ENCODE assay signal across 16 cellular contexts in genomic region chr4:15344041-15344440, GRCh38.
A peak's percentile ranks its signal among the peaks of the same experiment; 100 is the strongest.
DNase-seq lines count a peak whose midpoint lies in the region; ATAC-seq and TF ChIP-seq lines count a peak whose summit lies in the region.
"Had no signal": no experiment of that assay in that cellular context is flagged by ENCODE, and none has a peak within 500 bp of the region (broad histone marks: within the 10 kb centered on the region; RNA-seq: fewer than 3 reads in every experiment).

No MANE protein-coding gene starts in this region.

- TF ChIP-seq EP300 in suprapubic skin (IDR thresholded peaks at IDR 0.05): no peak

- in situ Hi-C loops in gastrocnemius medialis (cut with MboI; ENCODE audit: low sequenced_read_pairs in 4 of 4): no loop called here

- DNase-seq in AG09309 (ENCODE audit: low read depth): peak; percentile 21
- DNase-seq in HS-5 (ENCODE audit: low read depth): peak; percentile 30
- peak; percentile 46 to 61 for DNase-seq in cardiac fibroblast (ENCODE audit: low read depth in 2 of 2)
- DNase-seq in iris pigment epithelial cell (ENCODE audit: low read depth): peak; percentile 86
- DNase-seq in suprapubic skin (ENCODE audit: low spot score in 2 of 2): no peak
- no peak for DNase-seq in gastrocnemius medialis
- DNase-seq in stimulated activated CD4-positive, alpha-beta T cell treated with anti-CD3 and anti-CD28 coated beads, Interleukin-15, amount 100 ng/mL, for 24 hours: no peak
- DNase-seq: NCI-H1105; NCI-H2171 treated with DMSO at 0.1 percent for 48 hours; NK-92 treated with Interleukin-12 subunit alpha and Interleukin-12 subunit beta, amount 100 ng/mL, for 24 hours; stimulated activated CD8-positive, alpha-beta memory T cell treated with anti-CD3 and anti-CD28 coated beads, Interleukin-4, amount 100 ng/mL, for 48 hours; T-helper 9 cell had no signal

- intact Hi-C loops in gastrocnemius medialis (cut with DNase I; ENCODE audit: low total_unique reads): no loop called here

- H3K27ac ChIP-seq in suprapubic skin (no peak overlapping the region), gastrocnemius medialis (no peak overlapping the region)
- H3K27ac ChIP-seq: right atrium auricular region, tibial nerve had no signal

- H3K36me3 ChIP-seq in suprapubic skin: no peaks in the 10 kb centered on the region
- no peaks in the 10 kb centered on the region for H3K36me3 ChIP-seq in gastrocnemius medialis
- H3K36me3 ChIP-seq: esophagus muscularis mucosa, right atrium auricular region, tibial nerve had no signal

- ATAC-seq in GM18498 (IDR thresholded peaks at IDR 0.05; ENCODE audit: unreplicated experiment) (no peak), gastrocnemius medialis (no peak)

- peaks cover 13% of the 10 kb centered on the region for H3K4me1 ChIP-seq in suprapubic skin
- H3K4me1 ChIP-seq in gastrocnemius medialis: no peaks in the 10 kb centered on the region
- H3K4me1 ChIP-seq: right atrium auricular region had no signal

- H3K9me3 ChIP-seq in suprapubic skin (no peaks in the 10 kb centered on the region), gastrocnemius medialis (no peaks in the 10 kb centered on the region)
- H3K9me3 ChIP-seq: esophagus muscularis mucosa, right atrium auricular region, tibial nerve had no signal

- no peak for TF ChIP-seq CTCF in AG09309 (IDR thresholded peaks at IDR 0.05; ENCODE audit: control insufficient read depth, insufficient read depth, low read depth, low read length, missing control alignments)
- TF ChIP-seq CTCF in cardiac fibroblast (IDR thresholded peaks at IDR 0.05; ENCODE audit: low read depth, low read length): no peak
- no peak for TF ChIP-seq CTCF in suprapubic skin (IDR thresholded peaks at IDR 0.05)
- TF ChIP-seq CTCF in gastrocnemius medialis (IDR thresholded peaks at IDR 0.05 in 4 of 5, conservative IDR thresholded peaks at IDR 0.05 in 1 of 5): no peak

- WGBS in suprapubic skin: 41% methylated on average over 2 of the region's 2 CpGs

- TF ChIP-seq POLR2A in suprapubic skin (IDR thresholded peaks at IDR 0.05): no peak
- no peak for TF ChIP-seq POLR2A in gastrocnemius medialis (IDR thresholded peaks at IDR 0.05)

- H3K4me3 ChIP-seq in AG09309 (ENCODE audit: control insufficient read depth, low read depth, low read length): no peak overlapping the region
- no peak overlapping the region for H3K4me3 ChIP-seq in cardiac fibroblast (replicated peaks in 1 of 2; ENCODE audit: low read depth in 2 of 2, low read length in 2 of 2)
- no peak overlapping the region for H3K4me3 ChIP-seq in suprapubic skin
- H3K4me3 ChIP-seq in gastrocnemius medialis: no peak overlapping the region
- H3K4me3 ChIP-seq: esophagus muscularis mucosa, right atrium auricular region, tibial nerve had no signal

- H3K27me3 ChIP-seq in suprapubic skin: no peaks in the 10 kb centered on the region
- no peaks in the 10 kb centered on the region for H3K27me3 ChIP-seq in gastrocnemius medialis
- H3K27me3 ChIP-seq: esophagus muscularis mucosa, right atrium auricular region, tibial nerve had no signal

Comparison
In these comparisons a context has a peak if more than half of its experiments do, and no peak if none do; other contexts are left out.
1. DNase-seq: peak in AG09309 (single experiment), HS-5 (single experiment), cardiac fibroblast (2 of 2) and iris pigment epithelial cell (single experiment); none in suprapubic skin (0 of 2), gastrocnemius medialis (0 of 2) and stimulated activated CD4-positive, alpha-beta T cell treated with anti-CD3 and anti-CD28 coated beads, Interleukin-15, amount 100 ng/mL, for 24 hours (single experiment).